8 cellular contexts compared by ENCODE assay signal in the genomic region with DNA sequence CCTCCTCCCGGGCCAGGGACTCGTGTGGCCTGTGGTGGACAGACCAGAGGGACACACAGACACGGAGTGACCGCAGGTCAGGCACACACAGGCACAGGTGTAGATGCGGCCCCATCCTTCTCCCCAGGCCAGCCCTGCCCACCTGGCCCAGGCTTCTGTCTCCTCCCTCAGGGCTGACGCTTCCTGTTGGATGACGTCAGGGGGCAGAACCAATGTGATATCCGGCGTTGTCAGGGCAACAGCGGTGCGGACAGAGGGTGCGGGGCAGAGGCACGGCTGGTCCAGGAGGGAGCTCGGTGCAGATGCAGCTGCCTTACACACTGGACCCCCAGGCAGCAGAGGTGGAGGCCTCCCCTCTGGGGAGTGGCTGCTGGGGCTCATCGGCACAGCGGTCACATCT. TPM values are rescaled to one million over a fixed set of nuclear protein-coding genes. Genes with fewer than 3 reads are reported as not detected.
DNase-seq lines count a peak whose midpoint lies in the region; ATAC-seq and TF ChIP-seq lines count a peak whose summit lies in the region.

No MANE protein-coding gene starts in this region.

- H4K20me1 ChIP-seq in HCT116 (ENCODE audit: insufficient read depth) (no peaks in the 10 kb centered on the region), PC-9 (ENCODE audit: insufficient read depth) (peaks cover 54% of the 10 kb centered on the region)

- H3K27ac ChIP-seq in HCT116 (ENCODE audit: low read depth, low read length) (peak overlapping the region; percentile 37; the same call in 1 of the 2 replicates), PC-9 (no peak overlapping the region)

- no peaks in the 10 kb centered on the region for H3K9me3 Mint-ChIP-seq in endothelial cell (ENCODE audit: unreplicated experiment)

- H3K4me2 ChIP-seq in HCT116 (ENCODE audit: low read length), result peak overlapping the region; percentile 56; the same call in 1 of the 2 replicates
- H3K4me2 ChIP-seq in PC-9, result no peak overlapping the region

- H3K9me3 ChIP-seq in BE2C (no peaks in the 10 kb centered on the region), HCT116 (ENCODE audit: control insufficient read depth in 1 of 2, insufficient read depth in 1 of 2, low read depth in 1 of 2, low read length in 2 of 2) (no peaks in the 10 kb centered on the region), PC-9 (ENCODE audit: insufficient read depth, low read depth) (no peaks in the 10 kb centered on the region)

- ATAC-seq in HCT116 (peak; percentile 23), left ventricle myocardium superior (no peak)

- DNase-seq in BE2C (peak; percentile 92), HCT116 (ENCODE audit: low read depth, low spot score) (peak; percentile 64), T follicular helper cell (ENCODE audit: low read depth) (peak; percentile 44), endothelial cell (ENCODE audit: low spot score) (peak; percentile 60), PC-9 (no peak), NCI-H446 (lab: John Stamatoyannopoulos, UW) (no peak), left ventricle myocardium superior (no peak), DMS79 treated with DMSO at 0.1 percent for 48 hours (lab: John Stamatoyannopoulos, UW) (no peak)

- H3K9me2 ChIP-seq in HCT116 (ENCODE audit: insufficient read depth) (no peaks in the 10 kb centered on the region), PC-9 (ENCODE audit: insufficient read depth) (no peaks in the 10 kb centered on the region)

- peaks cover 19% of the 10 kb centered on the region for H3K4me1 ChIP-seq in BE2C
- H3K4me1 ChIP-seq in HCT116 (ENCODE audit: control insufficient read depth in 1 of 2, insufficient read depth in 2 of 2, low read length in 2 of 2), result peaks cover 27 to 75% of the 10 kb centered on the region in 2 experiments
- peaks cover 31% of the 10 kb centered on the region for H3K4me1 ChIP-seq in PC-9 (replicated peaks; ENCODE audit: insufficient read depth)

- intact Hi-C loops in HCT116 (cut with micrococcal nuclease), result no loop called here
- intact Hi-C loops in PC-9 (cut with micrococcal nuclease; ENCODE audit: unreplicated experiment), result no loop called here
- intact Hi-C loops in left ventricle myocardium superior (cut with micrococcal nuclease), result loop anchor here (10.0 kb wide), 1 partner anchor 97 kb away; a partner anchor contains a TSS

- no peaks in the 10 kb centered on the region for H3K27me3 ChIP-seq in BE2C
- H3K27me3 ChIP-seq in HCT116 (ENCODE audit: insufficient read depth, low read length), result no peaks in the 10 kb centered on the region
- no peaks in the 10 kb centered on the region for H3K27me3 ChIP-seq in PC-9 (ENCODE audit: insufficient read depth, low read depth)

- BruUV-seq in HCT116 (replicated peaks; lab: Mats Ljungman, UMichigan) (no TSS peak), PC-9 (replicated peaks; lab: Mats Ljungman, UMichigan) (no TSS peak)

- no peak for TF ChIP-seq CTCF in BE2C (IDR thresholded peaks at IDR 0.05; ENCODE audit: low read depth, low read length)
- TF ChIP-seq CTCF in HCT116 (IDR thresholded peaks at IDR 0.05 in 2 of 3, conservative IDR thresholded peaks at IDR 0.05 in 1 of 3; ENCODE audit: borderline replicate concordance in 1 of 3, insufficient read depth in 1 of 3, low read depth in 2 of 3, low read length in 2 of 3), result no peak
- no peak for TF ChIP-seq CTCF in endothelial cell (IDR thresholded peaks at IDR 0.05; ENCODE audit: unreplicated experiment)
- TF ChIP-seq CTCF in PC-9 (conservative IDR thresholded peaks at IDR 0.05), result no peak

- H3K9ac ChIP-seq in HCT116 (ENCODE audit: low read length), result peak overlapping the region; percentile 40

- peaks cover 59% of the 10 kb centered on the region for H3F3A ChIP-seq in PC-9 (ENCODE audit: insufficient read depth, low read depth)

- peaks cover 65% of the 10 kb centered on the region for H3K79me2 ChIP-seq in HCT116 (ENCODE audit: insufficient read depth, low read length)
- peaks cover 61% of the 10 kb centered on the region for H3K79me2 ChIP-seq in PC-9 (ENCODE audit: low read depth)

- H3K27ac Mint-ChIP-seq in endothelial cell (ENCODE audit: unreplicated experiment), result no peak overlapping the region

- H3K4me3 Mint-ChIP-seq in endothelial cell (ENCODE audit: unreplicated experiment), result peak overlapping the region; percentile 42

- peaks cover 13% of the 10 kb centered on the region for H3K4me1 Mint-ChIP-seq in endothelial cell (ENCODE audit: unreplicated experiment)

- H3K4me3 ChIP-seq in BE2C (ENCODE audit: low read depth, low read length), result peak overlapping the region; percentile 45
- H3K4me3 ChIP-seq in HCT116 (replicated peaks in 1 of 2; ENCODE audit: low read depth in 1 of 2, low read length in 2 of 2), result no peak overlapping the region
- no peak overlapping the region for H3K4me3 ChIP-seq in PC-9

- CTCF ChIA-PET in HCT116 (lab: Charles Lee), result no interaction called here
- CTCF ChIA-PET in PC-9 (lab: Charles Lee), result interaction anchor here (0.6 kb wide), 2 partner anchors 32 to 41 kb away, joined by 3 to 4 read pairs; no protein-coding TSS in a partner anchor

- no peak for TF ChIP-seq RAD21 in HCT116 (IDR thresholded peaks at IDR 0.05; ENCODE audit: low read depth)

- no peaks in the 10 kb centered on the region for H3K36me3 Mint-ChIP-seq in endothelial cell (ENCODE audit: low read depth, unreplicated experiment)

- no peak for TF ChIP-seq POLR2A in HCT116 (IDR thresholded peaks at IDR 0.05; ENCODE audit: borderline replicate concordance, extremely low read depth, insufficient read depth, insufficient read length)

- H3K36me3 ChIP-seq in BE2C (peaks cover 14% of the 10 kb centered on the region), HCT116 (ENCODE audit: control insufficient read depth in 1 of 2, insufficient read depth in 2 of 2, low read length in 2 of 2) (peaks cover 0 to 17% of the 10 kb centered on the region in 2 experiments; a peak in 1 of 4 replicates), PC-9 (ENCODE audit: low read depth) (0 out of 2 replicates have a peak, but pooled peaks cover 18% of the 10 kb centered on the region)

- RAD21 ChIA-PET in HCT116 (lab: Charles Lee; ENCODE audit: low non-redundant PET in 1 of 2, low total read pairs in 2 of 2, uncharacterized antibody in 2 of 2, unreplicated experiment in 2 of 2), result no interaction called here

- peaks cover 5% of the 10 kb centered on the region for H3K27me3 Mint-ChIP-seq in endothelial cell (ENCODE audit: unreplicated experiment)

- no peak overlapping the region for H2AFZ ChIP-seq in HCT116 (ENCODE audit: low read depth, low read length, poor library complexity, severe bottlenecking)
- H2AFZ ChIP-seq in PC-9, result no peak overlapping the region

- POLR2A ChIA-PET in HCT116 (lab: Charles Lee), result no interaction called here
- POLR2A ChIA-PET in PC-9 (lab: Charles Lee; ENCODE audit: unreplicated experiment), result no interaction called here

TF ChIP-seq in HCT116, 20 proteins besides CTCF, POLR2A, EP300 and RAD21:
- TF ChIP-seq CEBPB (IDR thresholded peaks at IDR 0.05; ENCODE audit: low read depth) (no peak), ZNF274 (IDR thresholded peaks at IDR 0.05; ENCODE audit: low read depth, low read length) (no peak)

RNA-seq across cellular contexts. Expression of a gene that starts 2.9 kb away (rescaled TPM):
- polyA plus RNA-seq in BE2C (2012; ENCODE audit: insufficient read depth, insufficient read length, low read depth), result 80.6 TPM
- 38.6 TPM for total RNA-seq in HCT116 (2021; ENCODE audit: unreplicated experiment)
- polyA plus RNA-seq in HCT116 (2012), result 27.0 and 29.9 TPM in 2 replicates
- 48.5 TPM for total RNA-seq in endothelial cell (ENCODE audit: unreplicated experiment)
- total RNA-seq in PC-9 (2021), result 31.3 and 34.8 TPM in 2 replicates
- 18.4 TPM for total RNA-seq in left ventricle myocardium superior

RNA-seq across cellular contexts. Expression of a gene that starts 3.3 kb away (rescaled TPM):
- polyA plus RNA-seq in BE2C (2012; ENCODE audit: insufficient read depth, insufficient read length, low read depth), result 151 TPM
- 67.5 TPM for total RNA-seq in HCT116 (2021; ENCODE audit: unreplicated experiment)
- polyA plus RNA-seq in HCT116 (2012), result 45.5 and 52.0 TPM in 2 replicates
- total RNA-seq in endothelial cell (ENCODE audit: unreplicated experiment), result 42.1 TPM
- total RNA-seq in PC-9 (2021), result 80.5 and 101 TPM in 2 replicates
- 12.7 TPM for total RNA-seq in left ventricle myocardium superior

RNA-seq across cellular contexts. Expression of a gene that starts 13.7 kb away (rescaled TPM):
- polyA plus RNA-seq in BE2C (2012; ENCODE audit: insufficient read depth, insufficient read length, low read depth), result 189 TPM
- total RNA-seq in HCT116 (2021; ENCODE audit: unreplicated experiment) (86.7 TPM), endothelial cell (ENCODE audit: unreplicated experiment) (33.4 TPM), PC-9 (2021) (48.5 and 61.1 TPM in 2 replicates), left ventricle myocardium superior (15.8 TPM)
- 61.5 and 61.8 TPM in 2 replicates for polyA plus RNA-seq in HCT116 (2012)

RNA-seq across cellular contexts. Expression of a gene that starts 22.4 kb away (rescaled TPM):
- polyA plus RNA-seq in BE2C (2012; ENCODE audit: insufficient read depth, insufficient read length, low read depth), result 38.3 TPM
- total RNA-seq in HCT116 (2021; ENCODE audit: unreplicated experiment), result 19.3 TPM
- polyA plus RNA-seq in HCT116 (2012), result 15.7 and 17.2 TPM in 2 replicates
- 62.4 TPM for total RNA-seq in endothelial cell (ENCODE audit: unreplicated experiment)
- 5.5 and 10.0 TPM in 2 replicates for total RNA-seq in PC-9 (2021)
- 9.1 TPM for total RNA-seq in left ventricle myocardium superior

RNA-seq across cellular contexts. Expression of a gene that starts 46.9 kb away (rescaled TPM):
- polyA plus RNA-seq in BE2C (2012; ENCODE audit: insufficient read depth, insufficient read length, low read depth), result 55.3 TPM
- total RNA-seq in HCT116 (2021; ENCODE audit: unreplicated experiment) (29.6 TPM), endothelial cell (ENCODE audit: unreplicated experiment) (18.7 TPM), PC-9 (2021) (27.4 and 36.2 TPM in 2 replicates), left ventricle myocardium superior (14.5 TPM)
- 27.2 and 30.6 TPM in 2 replicates for polyA plus RNA-seq in HCT116 (2012)

Comparison
In these comparisons a context has a peak if more than half of its experiments do, and no peak if none do; other contexts are left out.
1. DNase-seq: peak in BE2C (single experiment), HCT116 (single experiment), T follicular helper cell (single experiment) and endothelial cell (single experiment); none in PC-9 (0 of 2), NCI-H446 (0 of 2), left ventricle myocardium superior (single experiment) and DMS79 treated with DMSO at 0.1 percent for 48 hours (single experiment).